In the genomic region with DNA sequence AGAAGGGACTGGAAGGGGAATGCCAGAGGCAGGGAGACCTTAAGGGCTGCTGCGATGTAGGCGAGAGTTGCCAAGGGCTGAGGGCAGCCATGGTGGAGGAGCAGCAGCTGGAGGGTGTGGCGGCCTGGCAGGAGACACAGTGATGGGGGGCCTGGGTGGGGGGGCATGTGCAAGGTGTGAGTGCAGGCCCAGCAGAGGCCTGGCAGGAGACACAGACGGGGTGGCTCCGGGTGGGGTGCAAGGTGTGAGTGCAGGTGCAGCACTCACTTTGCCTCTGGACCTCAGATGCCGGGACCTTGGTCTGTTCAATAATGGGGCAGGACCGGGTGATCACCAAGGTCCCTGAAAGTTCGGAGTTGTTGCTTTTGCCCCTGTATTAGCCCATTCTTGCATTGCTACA, we compare ENCODE assay signal across 30 cellular contexts.
DNase-seq lines count a peak whose midpoint lies in the region; ATAC-seq and TF ChIP-seq lines count a peak whose summit lies in the region.
"Had no signal": no experiment of that assay in that cellular context is flagged by ENCODE, and none has a peak within 500 bp of the region (broad histone marks: within the 10 kb centered on the region; RNA-seq: fewer than 3 reads in every experiment).

No MANE protein-coding gene starts in this region.

- TF ChIP-seq POLR2A in spleen (IDR thresholded peaks at IDR 0.05) = no peak

- H3K9me3 Mint-ChIP-seq in natural killer cell treated with Interleukin-12 subunit alpha and Interleukin-12 subunit beta and Interleukin-15 and Interleukin-18, amount 100 ng/mL, for 72 hours = no peaks in the 10 kb centered on the region
- no peaks in the 10 kb centered on the region for H3K9me3 Mint-ChIP-seq in natural killer cell
- no peaks in the 10 kb centered on the region for H3K9me3 Mint-ChIP-seq in memory B cell
- H3K9me3 Mint-ChIP-seq: CD8-positive, alpha-beta memory T cell; IgD-negative memory B cell had no signal

- CTCF ChIA-PET in HEK293T (lab: Yijun Ruan, JAX) = no interaction called here

- no peaks in the 10 kb centered on the region for H3K9me3 ChIP-seq in spleen
- H3K9me3 ChIP-seq: BE2C had no signal

- intact Hi-C loops in natural killer cell (cut with micrococcal nuclease) (no loop called here), spleen (cut with DNase I; ENCODE audit: low total_unique reads) (no loop called here)

- TF ChIP-seq CTCF in natural killer cell (IDR thresholded peaks at IDR 0.05) (no peak), spleen (IDR thresholded peaks at IDR 0.05 in 8 of 11, conservative IDR thresholded peaks at IDR 0.05 in 3 of 11) (no peak)

- H3K27me3 Mint-ChIP-seq in natural killer cell treated with Interleukin-12 subunit alpha and Interleukin-12 subunit beta and Interleukin-15 and Interleukin-18, amount 100 ng/mL, for 72 hours = peaks cover 0 to 2% of the 10 kb centered on the region in 2 donors
- H3K27me3 Mint-ChIP-seq in natural killer cell (ENCODE audit: low read depth in 2 of 2) (peaks cover 0 to 3% of the 10 kb centered on the region in 2 donors), memory B cell (peaks cover 8% of the 10 kb centered on the region)

- no peaks in the 10 kb centered on the region for H3K36me3 ChIP-seq in spleen
- H3K36me3 ChIP-seq: BE2C had no signal

- H3K36me3 Mint-ChIP-seq in natural killer cell treated with Interleukin-12 subunit alpha and Interleukin-12 subunit beta and Interleukin-15 and Interleukin-18, amount 100 ng/mL, for 72 hours = no peaks in the 10 kb centered on the region
- H3K36me3 Mint-ChIP-seq in natural killer cell = no peaks in the 10 kb centered on the region
- H3K36me3 Mint-ChIP-seq in memory B cell = no peaks in the 10 kb centered on the region
- H3K36me3 Mint-ChIP-seq: CD14-positive monocyte; CD8-positive, alpha-beta memory T cell had no signal

- no peaks in the 10 kb centered on the region for H3K4me1 ChIP-seq in spleen
- H3K4me1 ChIP-seq: BE2C had no signal

- 83 to 94% (median 93%) methylated on average over 8 of the region's 8 CpGs for WGBS in spleen, 5 donors

- no peak for ATAC-seq in natural killer cell treated with Interleukin-12 subunit alpha and Interleukin-12 subunit beta and Interleukin-15 and Interleukin-18, amount 100 ng/mL, for 72 hours
- ATAC-seq in natural killer cell = no peak
- no peak for ATAC-seq in memory B cell (ENCODE audit: low read depth)
- no peak for ATAC-seq in HG03565 (IDR thresholded peaks at IDR 0.05; ENCODE audit: unreplicated experiment)
- ATAC-seq: GM12878, HCT116, PC-3 had no signal

- H3K4me1 Mint-ChIP-seq in natural killer cell treated with Interleukin-12 subunit alpha and Interleukin-12 subunit beta and Interleukin-15 and Interleukin-18, amount 100 ng/mL, for 72 hours (ENCODE audit: low read depth in 2 of 2) = no peaks in the 10 kb centered on the region
- H3K4me1 Mint-ChIP-seq in natural killer cell = no peaks in the 10 kb centered on the region
- no peaks in the 10 kb centered on the region for H3K4me1 Mint-ChIP-seq in memory B cell
- H3K4me1 Mint-ChIP-seq: CD14-positive monocyte; CD8-positive, alpha-beta memory T cell; IgD-negative memory B cell had no signal

- no peak overlapping the region for H3K27ac ChIP-seq in spleen
- H3K27ac ChIP-seq: HL-60 had no signal

- no peak overlapping the region for H3K4me3 ChIP-seq in spleen
- H3K4me3 ChIP-seq: GM12878 had no signal

- H3K27ac Mint-ChIP-seq in natural killer cell treated with Interleukin-12 subunit alpha and Interleukin-12 subunit beta and Interleukin-15 and Interleukin-18, amount 100 ng/mL, for 72 hours = peak overlapping the region in 1 of 2 donors; percentile 12
- H3K27ac Mint-ChIP-seq in natural killer cell (no peak overlapping the region), memory B cell (peak overlapping the region; percentile 35)

- POLR2A ChIA-PET in HEK293T (lab: Yijun Ruan, JAX) = no interaction called here

- peak; percentile 28 for DNase-seq in activated CD8-positive, alpha-beta memory T cell treated with anti-CD3 and anti-CD28 coated beads, Interleukin-2, amount 50 U/mL, for 48 hours
- no peak for DNase-seq in activated CD8-positive, alpha-beta memory T cell treated with anti-CD3 and anti-CD28 coated beads, Interleukin-2, amount 50 U/mL, for 4 hours
- peak; percentile 49 for DNase-seq in natural killer cell treated with Interleukin-12 subunit alpha and Interleukin-12 subunit beta and Interleukin-15 and Interleukin-18, amount 100 ng/mL, for 72 hours (ENCODE audit: low spot score)
- DNase-seq in natural killer cell (no peak), memory B cell (ENCODE audit: low spot score in 2 of 2) (no peak), spleen (peak; percentile 34), HEK293T (ENCODE audit: extremely low spot score) (no peak)
- DNase-seq: 8988T, ACHN, BE2C, DMS 273 treated with DMSO at 0.1 percent for 48 hours, DMS79, EL, GDM1, GOT3, NCI-H1048, NCI-H1436, NCI-H187, NCI-H2081 treated with DMSO at 0.1 percent for 48 hours, NCI-H524, NCI-H748 treated with DMSO at 0.1 percent for 48 hours, PC-3, Right ventricle myocardium superior had no signal

- peaks cover 0 to 5% (median 0%) of the 10 kb centered on the region in 7 donors for H3K27me3 ChIP-seq in spleen (replicated peaks in 1 of 7)
- H3K27me3 ChIP-seq: BE2C had no signal

- no peak overlapping the region for H3K4me3 Mint-ChIP-seq in natural killer cell treated with Interleukin-12 subunit alpha and Interleukin-12 subunit beta and Interleukin-15 and Interleukin-18, amount 100 ng/mL, for 72 hours
- no peak overlapping the region for H3K4me3 Mint-ChIP-seq in natural killer cell
- H3K4me3 Mint-ChIP-seq in memory B cell = no peak overlapping the region
- H3K4me3 Mint-ChIP-seq: CD14-positive monocyte had no signal

TF ChIP-seq in HEK293T, 16 proteins besides CTCF, POLR2A, EP300 and RAD21:
- no peak for TF ChIP-seq L3MBTL2 (conservative IDR thresholded peaks at IDR 0.05)
- TF ChIP-seq FOXM1 (IDR thresholded peaks at IDR 0.05; ENCODE audit: borderline replicate concordance) = no peak
- no peak for TF ChIP-seq NFRKB (IDR thresholded peaks at IDR 0.05)
- no peak for TF ChIP-seq ZNF384 (IDR thresholded peaks at IDR 0.05)
- no peak for TF ChIP-seq CTBP1 (IDR thresholded peaks at IDR 0.05; ENCODE audit: borderline replicate concordance)
- TF ChIP-seq TARDBP (IDR thresholded peaks at IDR 0.05) = no peak
- TF ChIP-seq ELF4 (IDR thresholded peaks at IDR 0.05) = no peak
- TF ChIP-seq, protein P1, sequence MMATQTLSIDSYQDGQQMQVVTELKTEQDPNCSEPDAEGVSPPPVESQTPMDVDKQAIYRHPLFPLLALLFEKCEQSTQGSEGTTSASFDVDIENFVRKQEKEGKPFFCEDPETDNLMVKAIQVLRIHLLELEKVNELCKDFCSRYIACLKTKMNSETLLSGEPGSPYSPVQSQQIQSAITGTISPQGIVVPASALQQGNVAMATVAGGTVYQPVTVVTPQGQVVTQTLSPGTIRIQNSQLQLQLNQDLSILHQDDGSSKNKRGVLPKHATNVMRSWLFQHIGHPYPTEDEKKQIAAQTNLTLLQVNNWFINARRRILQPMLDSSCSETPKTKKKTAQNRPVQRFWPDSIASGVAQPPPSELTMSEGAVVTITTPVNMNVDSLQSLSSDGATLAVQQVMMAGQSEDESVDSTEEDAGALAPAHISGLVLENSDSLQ (IDR thresholded peaks at IDR 0.05) = no peak
- no peak for TF ChIP-seq FOXA1 (IDR thresholded peaks at IDR 0.05)
- no peak for TF ChIP-seq FOXK2 (IDR thresholded peaks at IDR 0.05)
- TF ChIP-seq SP1 (IDR thresholded peaks at IDR 0.05) = no peak
- TF ChIP-seq LEF1 (IDR thresholded peaks at IDR 0.05; ENCODE audit: borderline replicate concordance) = no peak
- no peak for TF ChIP-seq ARNT (IDR thresholded peaks at IDR 0.05)
- no peak for TF ChIP-seq BHLHE40 (IDR thresholded peaks at IDR 0.05; ENCODE audit: borderline replicate concordance)
- TF ChIP-seq SUZ12 (IDR thresholded peaks at IDR 0.05) = no peak
- no peak for TF ChIP-seq HDGF (IDR thresholded peaks at IDR 0.05; ENCODE audit: borderline replicate concordance)

Comparison
In these comparisons a context has a peak if more than half of its experiments do, and no peak if none do; other contexts are left out.
1. DNase-seq: peak in activated CD8-positive, alpha-beta memory T cell treated with anti-CD3 and anti-CD28 coated beads, Interleukin-2, amount 50 U/mL, for 48 hours (single experiment), natural killer cell treated with Interleukin-12 subunit alpha and Interleukin-12 subunit beta and Interleukin-15 and Interleukin-18, amount 100 ng/mL, for 72 hours (single experiment) and spleen (single experiment); none in activated CD8-positive, alpha-beta memory T cell treated with anti-CD3 and anti-CD28 coated beads, Interleukin-2, amount 50 U/mL, for 4 hours (single experiment), natural killer cell (single experiment), memory B cell (0 of 2) and HEK293T (single experiment).